In the genomic region with DNA sequence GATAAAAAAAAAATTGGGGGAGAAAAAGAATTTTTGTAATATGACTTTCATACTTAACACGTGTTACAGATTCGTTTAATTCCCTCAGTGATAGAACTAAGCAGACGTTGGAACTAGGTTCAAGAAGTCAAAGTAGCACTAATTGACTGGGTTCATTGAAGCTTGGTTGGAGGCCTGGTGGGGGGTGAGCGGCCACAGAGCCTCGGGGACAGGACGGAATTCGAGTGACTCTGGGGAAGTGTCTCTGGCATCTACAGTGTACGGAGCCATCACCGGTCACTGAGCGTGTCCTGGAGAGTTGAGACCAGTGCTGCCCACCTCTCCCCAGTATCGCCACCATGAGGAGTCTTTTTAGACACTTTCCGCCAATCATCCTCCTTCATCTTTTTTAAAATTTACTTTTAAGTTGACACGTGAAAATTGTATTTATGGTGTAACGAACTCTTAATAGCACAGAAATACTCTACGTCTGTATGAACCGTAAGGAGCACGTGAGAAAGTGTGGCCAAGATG, we compare ENCODE assay signal across 10 cellular contexts. TPM values are rescaled to one million over a fixed set of nuclear protein-coding genes. Genes with fewer than 3 reads are reported as not detected.
DNase-seq lines count a peak whose midpoint lies in the region; ATAC-seq and TF ChIP-seq lines count a peak whose summit lies in the region.
"Had no signal": no experiment of that assay in that cellular context is flagged by ENCODE, and none has a peak within 500 bp of the region (broad histone marks: within the 10 kb centered on the region; RNA-seq: fewer than 3 reads in every experiment).

No MANE protein-coding gene starts in this region.

- no peaks in the 10 kb centered on the region for H3K9me3 Mint-ChIP-seq in MCF 10A (ENCODE audit: unreplicated experiment)

- DNase-seq in MCF 10A (ENCODE audit: unreplicated experiment): no peak
- DNase-seq in erythroblast (lab: John Stamatoyannopoulos, UW): no peak
- no peak for DNase-seq in NCI-H345 treated with DMSO at 0.1 percent for 48 hours (lab: John Stamatoyannopoulos, UW; ENCODE audit: unreplicated experiment)
- DNase-seq: activated CD4-positive, alpha-beta T cell treated with anti-CD3 and anti-CD28 coated beads, Interleukin-2, amount 50 U/mL, for 4 hours had no signal

- ATAC-seq in HG03196 (IDR thresholded peaks at IDR 0.05; ENCODE audit: unreplicated experiment) (no peak), GM19023 (IDR thresholded peaks at IDR 0.05; ENCODE audit: unreplicated experiment) (no peak)

- H3K4me1 ChIP-seq in ACC112 (ENCODE audit: control insufficient read depth, insufficient read depth, low read length, unreplicated experiment): peaks cover 27% of the 10 kb centered on the region
- peaks cover 22% of the 10 kb centered on the region; the same call in 1 of the 2 replicates for H3K4me1 ChIP-seq in HUES6 (ENCODE audit: control insufficient read depth, insufficient read depth, low read length)
- H3K4me1 ChIP-seq in muscle layer of duodenum (ENCODE audit: control insufficient read depth in 1 of 2, insufficient read depth in 2 of 2, low read length in 2 of 2): peaks cover 3 to 50% of the 10 kb centered on the region in 2 donors

- no peaks in the 10 kb centered on the region for H3K9me3 ChIP-seq in HUES6 (ENCODE audit: control insufficient read depth, insufficient read depth, low read depth, low read length)
- H3K9me3 ChIP-seq in muscle layer of duodenum (ENCODE audit: control insufficient read depth in 1 of 2, low read length in 2 of 2): no peaks in the 10 kb centered on the region
- H3K9me3 ChIP-seq: neutrophil had no signal

- TF ChIP-seq CTCF in MCF 10A (IDR thresholded peaks at IDR 0.05; ENCODE audit: unreplicated experiment): no peak

- no peaks in the 10 kb centered on the region for H3K36me3 ChIP-seq in ACC112 (ENCODE audit: insufficient read depth, low read length)
- H3K36me3 ChIP-seq in HUES6 (ENCODE audit: control insufficient read depth, insufficient read depth, low read length): peaks cover 5% of the 10 kb centered on the region; the same call in 1 of the 2 replicates
- no peaks in the 10 kb centered on the region for H3K36me3 ChIP-seq in muscle layer of duodenum (ENCODE audit: control insufficient read depth in 1 of 2, insufficient read depth in 2 of 2, low read length in 2 of 2)
- H3K36me3 ChIP-seq: neutrophil had no signal

- H3K27ac ChIP-seq in ACC112 (ENCODE audit: low read depth, low read length): no peak overlapping the region
- no peak overlapping the region for H3K27ac ChIP-seq in HUES6 (ENCODE audit: low read depth, low read length)
- H3K27ac ChIP-seq in muscle layer of duodenum (ENCODE audit: low read length): no peak overlapping the region

- no peaks in the 10 kb centered on the region for H3K27me3 ChIP-seq in ACC112 (ENCODE audit: insufficient read depth, low read length)
- no peaks in the 10 kb centered on the region for H3K27me3 ChIP-seq in HUES6 (ENCODE audit: control insufficient read depth, insufficient read depth, low read length)
- no peaks in the 10 kb centered on the region for H3K27me3 ChIP-seq in muscle layer of duodenum (ENCODE audit: low read depth, low read length)

- H3K4me3 ChIP-seq in ACC112 (ENCODE audit: low read depth, low read length) (peak overlapping the region; percentile 96), HUES6 (ENCODE audit: low read depth, low read length) (peak overlapping the region; percentile 79), muscle layer of duodenum (ENCODE audit: low read depth in 1 of 2, low read length in 2 of 2) (peak overlapping the region; percentile 56 to 84)

- CTCF ChIA-PET in MCF 10A (lab: Yijun Ruan, JAX): no interaction called here

- no peaks in the 10 kb centered on the region for H3K27me3 Mint-ChIP-seq in MCF 10A (ENCODE audit: insufficient read depth, unreplicated experiment)

- H3K36me3 Mint-ChIP-seq in MCF 10A (ENCODE audit: insufficient read depth, unreplicated experiment): peaks cover 7% of the 10 kb centered on the region

- no peak overlapping the region for H2AFZ ChIP-seq in ACC112 (ENCODE audit: low read length, unreplicated experiment)

- H3K4me3 Mint-ChIP-seq in MCF 10A (ENCODE audit: unreplicated experiment): peak overlapping the region; percentile 94

- H3K79me2 ChIP-seq in ACC112 (ENCODE audit: control insufficient read depth, insufficient read depth, low read length, unreplicated experiment): peaks cover 77% of the 10 kb centered on the region

- BruUV-seq in MCF 10A (replicated peaks; lab: Mats Ljungman, UMichigan): TSS peak; percentile 32

- intact Hi-C loops in MCF 10A (cut with micrococcal nuclease): loop anchor here (10.0 kb wide), 2 partner anchors 92 to 142 kb away; a partner anchor contains a TSS

- POLR2A ChIA-PET in MCF 10A (lab: Yijun Ruan, JAX): interaction anchor here (1.6 to 2.5 kb wide), 3 partner anchors 155 to 195 kb away, joined by 3 to 6 read pairs (median 5); a partner anchor contains a TSS

- no peak for TF ChIP-seq POLR2A in erythroblast (IDR thresholded peaks at IDR 0.05; ENCODE audit: low read length)

- H3K9ac ChIP-seq in HUES6 (ENCODE audit: low read length): no peak overlapping the region

- H3K27ac Mint-ChIP-seq in MCF 10A (ENCODE audit: low read depth, unreplicated experiment): no peak overlapping the region

- H3K4me1 Mint-ChIP-seq in MCF 10A (ENCODE audit: insufficient read depth, unreplicated experiment): peaks cover 36% of the 10 kb centered on the region

RNA-seq across cellular contexts. Expression of a gene that starts 1.3 kb away (rescaled TPM):
- 28.6 and 35.5 TPM in 2 replicates for total RNA-seq in MCF 10A (2022)

RNA-seq across cellular contexts. Expression of a gene that starts 1.7 kb away (rescaled TPM):
- 9.4 and 17.5 TPM in 2 replicates for total RNA-seq in MCF 10A (2022)
